9 cellular contexts compared by ENCODE assay signal in genomic region chr2:65231892-65232477, GRCh38. TPM values are rescaled to one million over a fixed set of nuclear protein-coding genes. Genes with fewer than 3 reads are reported as not detected.
A peak's percentile ranks its signal among the peaks of the same experiment; 100 is the strongest.
DNase-seq lines count a peak whose midpoint lies in the region; ATAC-seq and TF ChIP-seq lines count a peak whose summit lies in the region.
"Had no signal": no experiment of that assay in that cellular context is flagged by ENCODE, and none has a peak within 500 bp of the region (broad histone marks: within the 10 kb centered on the region; RNA-seq: fewer than 3 reads in every experiment).

No MANE protein-coding gene starts in this region.

- TF ChIP-seq EP300 in ovary (IDR thresholded peaks at IDR 0.05): no peak

- H3K4me3 ChIP-seq in SJSA1 (no peak overlapping the region), esophagus (ENCODE audit: low read depth in 1 of 2, low read length in 2 of 2) (no peak overlapping the region), ovary (no peak overlapping the region)

- CTCF ChIA-PET in activated CD4-positive, alpha-beta T cell treated with anti-CD3 and anti-CD28 coated beads for 36 hours (lab: Charles Lee): no interaction called here

- POLR2A ChIA-PET in activated CD4-positive, alpha-beta T cell treated with anti-CD3 and anti-CD28 coated beads for 36 hours (lab: Charles Lee): no interaction called here

- H3K9me3 ChIP-seq in SJSA1 (replicated peaks): no peaks in the 10 kb centered on the region; the same call in 1 of the 2 replicates
- no peaks in the 10 kb centered on the region for H3K9me3 ChIP-seq in esophagus (ENCODE audit: control insufficient read depth in 2 of 2, insufficient read depth in 1 of 2, low read depth in 1 of 2, low read length in 1 of 2)
- H3K9me3 ChIP-seq in ovary: no peaks in the 10 kb centered on the region

- H3K36me3 Mint-ChIP-seq in activated CD4-positive, alpha-beta T cell treated with anti-CD3 and anti-CD28 coated beads for 36 hours (ENCODE audit: low read depth): peaks cover 41% of the 10 kb centered on the region
- peaks cover 36% of the 10 kb centered on the region for H3K36me3 Mint-ChIP-seq in stimulated activated naive CD8-positive, alpha-beta T cell treated with anti-CD3 and anti-CD28 coated beads, Interleukin-15, Interleukin-2, amounts not matched to agents 100 ng/mL and 50 ng/mL, for 24 hours (ENCODE audit: low read depth)

- 69% methylated on average over 8 of the region's 8 CpGs for WGBS in esophagus, 2 donors
- WGBS in ovary, 3 donors: 64 to 71% (median 70%) methylated on average over 8 of the region's 8 CpGs

- H3K9me3 Mint-ChIP-seq in activated CD4-positive, alpha-beta T cell treated with anti-CD3 and anti-CD28 coated beads for 36 hours (ENCODE audit: low read depth): no peaks in the 10 kb centered on the region
- H3K9me3 Mint-ChIP-seq in stimulated activated naive CD8-positive, alpha-beta T cell treated with anti-CD3 and anti-CD28 coated beads, Interleukin-15, Interleukin-2, amounts not matched to agents 100 ng/mL and 50 ng/mL, for 24 hours: no peaks in the 10 kb centered on the region

- peaks cover 39% of the 10 kb centered on the region for H3K4me1 ChIP-seq in SJSA1 (replicated peaks)
- no peaks in the 10 kb centered on the region for H3K4me1 ChIP-seq in esophagus (ENCODE audit: control insufficient read depth in 2 of 2, insufficient read depth in 2 of 2, low read length in 1 of 2)
- H3K4me1 ChIP-seq in ovary (ENCODE audit: insufficient read depth): peaks cover 3% of the 10 kb centered on the region

- no peak for TF ChIP-seq CTCF in ovary (IDR thresholded peaks at IDR 0.05)

- H3K36me3 ChIP-seq in SJSA1 (peaks cover 73% of the 10 kb centered on the region), esophagus (ENCODE audit: control insufficient read depth in 2 of 2, insufficient read depth in 2 of 2, low read length in 1 of 2) (no peaks in the 10 kb centered on the region), ovary (no peaks in the 10 kb centered on the region)

- DNase-seq in activated CD4-positive, alpha-beta T cell treated with anti-CD3 and anti-CD28 coated beads for 36 hours: peak; percentile 46
- no peak for DNase-seq in activated CD4-positive, alpha-beta T cell treated with anti-CD3 and anti-CD28 coated beads for 4 hours
- DNase-seq in SJSA1 (ENCODE audit: low read depth in 1 of 2, low spot score in 2 of 2): peak in 1 of 2 experiments; percentile 48
- no peak for DNase-seq in NCI-H1105 treated with DMSO at 0.1 percent for 48 hours (lab: John Stamatoyannopoulos, UW)
- DNase-seq in globus pallidus (ENCODE audit: low spot score): no peak
- DNase-seq in ovary: no peak

- H3K27ac ChIP-seq in SJSA1 (peak overlapping the region; percentile 84), esophagus (ENCODE audit: low read depth in 2 of 2, low read length in 1 of 2) (peak overlapping the region; percentile 41 to 54), ovary (no peak overlapping the region)

- TF ChIP-seq POLR2A in ovary (IDR thresholded peaks at IDR 0.05): no peak

- H3K27me3 ChIP-seq in SJSA1 (replicated peaks): no peaks in the 10 kb centered on the region
- no peaks in the 10 kb centered on the region for H3K27me3 ChIP-seq in esophagus (ENCODE audit: control insufficient read depth in 1 of 2, insufficient read depth in 2 of 2, low read length in 2 of 2)
- no peaks in the 10 kb centered on the region for H3K27me3 ChIP-seq in ovary

- H3K27ac Mint-ChIP-seq in activated CD4-positive, alpha-beta T cell treated with anti-CD3 and anti-CD28 coated beads for 36 hours: peak overlapping the region; percentile 90
- peak overlapping the region; percentile 89 for H3K27ac Mint-ChIP-seq in stimulated activated naive CD8-positive, alpha-beta T cell treated with anti-CD3 and anti-CD28 coated beads, Interleukin-15, Interleukin-2, amounts not matched to agents 100 ng/mL and 50 ng/mL, for 24 hours

- H3K4me3 Mint-ChIP-seq in activated CD4-positive, alpha-beta T cell treated with anti-CD3 and anti-CD28 coated beads for 36 hours: peak overlapping the region; percentile 33
- H3K4me3 Mint-ChIP-seq in stimulated activated naive CD8-positive, alpha-beta T cell treated with anti-CD3 and anti-CD28 coated beads, Interleukin-15, Interleukin-2, amounts not matched to agents 100 ng/mL and 50 ng/mL, for 24 hours: peak overlapping the region; percentile 66

- no peaks in the 10 kb centered on the region for H3K27me3 Mint-ChIP-seq in activated CD4-positive, alpha-beta T cell treated with anti-CD3 and anti-CD28 coated beads for 36 hours
- H3K27me3 Mint-ChIP-seq in stimulated activated naive CD8-positive, alpha-beta T cell treated with anti-CD3 and anti-CD28 coated beads, Interleukin-15, Interleukin-2, amounts not matched to agents 100 ng/mL and 50 ng/mL, for 24 hours: no peaks in the 10 kb centered on the region

- intact Hi-C loops in activated CD4-positive, alpha-beta T cell treated with anti-CD3 and anti-CD28 coated beads for 36 hours (cut with DNase I, micrococcal nuclease): loop anchor here (1.0 to 2.0 kb wide), 2 partner anchors 199 to 200 kb away; partner anchors contain the start of gene SPRED2 (in 1 of the 2)
- intact Hi-C loops in ovary (cut with DNase I): no loop called here

- H3K4me1 Mint-ChIP-seq in activated CD4-positive, alpha-beta T cell treated with anti-CD3 and anti-CD28 coated beads for 36 hours: peaks cover 58% of the 10 kb centered on the region
- H3K4me1 Mint-ChIP-seq in stimulated activated naive CD8-positive, alpha-beta T cell treated with anti-CD3 and anti-CD28 coated beads, Interleukin-15, Interleukin-2, amounts not matched to agents 100 ng/mL and 50 ng/mL, for 24 hours (ENCODE audit: low read depth): peaks cover 69% of the 10 kb centered on the region

- no peak for ATAC-seq in activated CD4-positive, alpha-beta T cell treated with anti-CD3 and anti-CD28 coated beads for 36 hours
- ATAC-seq: HCT116 had no signal

RNA-seq across cellular contexts. Expression of gene ACTR2, which starts 4.4 kb away (rescaled TPM):
- total RNA-seq in activated CD4-positive, alpha-beta T cell treated with anti-CD3 and anti-CD28 coated beads for 36 hours: 100 to 1,000 TPM; 326 to 388 TPM
- total RNA-seq in SJSA1 (2014; rRNA removed; shearing (Covaris generic)): 106 and 150 TPM in 2 replicates
- 10 to 100 TPM; 58.4 to 73.8 TPM for polyA plus RNA-seq in esophagus
- total RNA-seq in ovary: 100 to 1,000 TPM in 5 of 7 donors, 10 to 100 TPM in 2; 33.4 to 146 (median 113) TPM
- 100 to 1,000 TPM in 1 of 2 donors, 10 to 100 TPM in 1; 46.3 to 129 TPM for polyA plus RNA-seq in ovary

Comparison
In these comparisons a context has a peak if more than half of its experiments do, and no peak if none do; other contexts are left out.
1. H3K27ac ChIP-seq: peak in SJSA1 (single experiment) and esophagus (2 of 2); none in ovary (0 of 2).
2. intact Hi-C loops: an anchor here in activated CD4-positive, alpha-beta T cell treated with anti-CD3 and anti-CD28 coated beads for 36 hours (1.0 to 2.0 kb wide); none called in ovary.